15 cellular contexts compared by ENCODE assay signal in the genomic region with DNA sequence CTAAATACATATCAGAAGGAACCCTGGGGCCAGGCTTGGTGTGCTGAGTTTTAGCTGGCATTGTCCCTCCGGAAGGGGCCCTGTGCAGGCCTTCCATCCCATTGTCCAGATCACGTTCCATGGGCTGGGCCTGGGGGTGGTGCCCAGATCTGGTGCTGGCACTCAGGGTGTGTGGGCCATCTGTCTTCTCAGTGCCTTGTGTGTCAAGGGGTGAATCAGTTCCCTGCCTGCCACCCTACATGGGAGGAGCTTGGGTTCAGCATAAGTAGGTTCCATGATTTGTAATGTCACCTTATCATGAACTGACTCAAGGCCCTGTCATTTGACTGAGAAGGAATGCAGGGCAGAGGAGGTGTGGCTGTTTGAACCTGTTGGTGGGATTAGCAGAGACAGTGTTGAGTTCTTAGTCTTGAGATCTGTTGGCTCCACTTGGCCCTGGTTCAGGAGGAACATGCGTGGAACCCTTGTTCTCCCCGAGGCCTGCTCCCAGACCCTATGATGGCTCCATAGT.
A peak's percentile ranks its signal among the peaks of the same experiment; 100 is the strongest.
DNase-seq lines count a peak whose midpoint lies in the region; TF ChIP-seq lines count a peak whose summit lies in the region.
"Had no signal": no experiment of that assay in that cellular context is flagged by ENCODE, and none has a peak within 500 bp of the region (broad histone marks: within the 10 kb centered on the region; RNA-seq: fewer than 3 reads in every experiment).

No MANE protein-coding gene starts in this region.

- WGBS in esophagus squamous epithelium, 2 donors, result 16% methylated on average over 4 of the region's 4 CpGs; no CpG with 5 or more reads in 1 of the 2 donors

- H3K36me3 ChIP-seq in esophagus squamous epithelium, result no peaks in the 10 kb centered on the region
- H3K36me3 ChIP-seq: colonic mucosa, HAP-1 had no signal

- peak overlapping the region; percentile 65 to 93 (median 86) for H3K27ac ChIP-seq in esophagus squamous epithelium
- H3K27ac ChIP-seq: colonic mucosa had no signal

- DNase-seq in activated CD8-positive, alpha-beta memory T cell treated with anti-CD3 and anti-CD28 coated beads for 24 hours, result peak; percentile 35
- no peak for DNase-seq in activated CD8-positive, alpha-beta memory T cell treated with anti-CD3 and anti-CD28 coated beads, Interleukin-2, amount 50 U/mL, for 4 hours
- peak; percentile 3 for DNase-seq in RKO (ENCODE audit: low spot score)
- DNase-seq in esophagus squamous epithelium (lab: John Stamatoyannopoulos, UW), result no peak
- peak; percentile 15 for DNase-seq in stimulated activated CD8-positive, alpha-beta memory T cell treated with anti-CD3 and anti-CD28 coated beads, Interleukin-4, amount 100 ng/mL, for 48 hours
- no peak for DNase-seq in T-helper 9 cell
- no peak for DNase-seq in activated naive CD4-positive, alpha-beta T cell (lab: John Stamatoyannopoulos, UW)
- no peak for DNase-seq in NCI-H2081 treated with DMSO at 0.1 percent for 48 hours (lab: John Stamatoyannopoulos, UW)
- DNase-seq: COR-L47, NCI-H1694 treated with DMSO at 0.1 percent for 48 hours, NCI-H526, T1000 had no signal

- H3K9me3 ChIP-seq in esophagus squamous epithelium, result no peaks in the 10 kb centered on the region
- H3K9me3 ChIP-seq: colonic mucosa, HAP-1 had no signal

- peaks cover 35 to 79% (median 42%) of the 10 kb centered on the region in 3 donors for H3K4me1 ChIP-seq in esophagus squamous epithelium
- H3K4me1 ChIP-seq: colonic mucosa had no signal

- H3K27me3 ChIP-seq in esophagus squamous epithelium, result no peaks in the 10 kb centered on the region
- H3K27me3 ChIP-seq: colonic mucosa had no signal

- no peak for TF ChIP-seq POLR2A in esophagus squamous epithelium (IDR thresholded peaks at IDR 0.05)

- intact Hi-C loops in esophagus squamous epithelium (cut with DNase I), result no loop called here

- TF ChIP-seq CTCF in esophagus squamous epithelium (IDR thresholded peaks at IDR 0.05), result no peak

- H3K4me3 ChIP-seq in esophagus squamous epithelium, result no peak overlapping the region
- H3K4me3 ChIP-seq: colonic mucosa, HAP-1, lung had no signal

Comparison
In these comparisons a context has a peak if more than half of its experiments do, and no peak if none do; other contexts are left out.
1. DNase-seq: peak in activated CD8-positive, alpha-beta memory T cell treated with anti-CD3 and anti-CD28 coated beads for 24 hours (single experiment), RKO (single experiment) and stimulated activated CD8-positive, alpha-beta memory T cell treated with anti-CD3 and anti-CD28 coated beads, Interleukin-4, amount 100 ng/mL, for 48 hours (single experiment); none in activated CD8-positive, alpha-beta memory T cell treated with anti-CD3 and anti-CD28 coated beads, Interleukin-2, amount 50 U/mL, for 4 hours (single experiment), esophagus squamous epithelium (single experiment), T-helper 9 cell (single experiment), activated naive CD4-positive, alpha-beta T cell (0 of 4) and NCI-H2081 treated with DMSO at 0.1 percent for 48 hours (single experiment).